22 cellular contexts compared by ENCODE assay signal in genomic region chr18:63787673-63788072, GRCh38. TPM values are rescaled to one million over a fixed set of nuclear protein-coding genes. Genes with fewer than 3 reads are reported as not detected.
DNase-seq lines count a peak whose midpoint lies in the region; ATAC-seq, FAIRE-seq and TF ChIP-seq lines count a peak whose summit lies in the region.
"Had no signal": no experiment of that assay in that cellular context is flagged by ENCODE, and none has a peak within 500 bp of the region (broad histone marks: within the 10 kb centered on the region; RNA-seq: fewer than 3 reads in every experiment).

No MANE protein-coding gene starts in this region.

- H3K27ac ChIP-seq in breast epithelium, result no peak overlapping the region
- H3K27ac ChIP-seq in PC-3 (ENCODE audit: low read length), result peak overlapping the region; percentile 100
- peak overlapping the region; percentile 46 for H3K27ac ChIP-seq in astrocyte (ENCODE audit: low read depth, low read length)
- H3K27ac ChIP-seq: 22Rv1 had no signal

- peaks cover 10% of the 10 kb centered on the region for H3F3A ChIP-seq in PC-3 (ENCODE audit: low read length, unreplicated experiment)

- no peak for TF ChIP-seq POLR2A in breast epithelium (IDR thresholded peaks at IDR 0.05)

- H3K4me1 Mint-ChIP-seq in MCF 10A (ENCODE audit: insufficient read depth, unreplicated experiment) (peaks cover 8% of the 10 kb centered on the region), astrocyte (ENCODE audit: low read depth, unreplicated experiment) (peaks cover 10% of the 10 kb centered on the region)
- H3K4me1 Mint-ChIP-seq: B cell; CD4-positive, CD25-positive, alpha-beta regulatory T cell had no signal

- DNase-seq in MCF 10A (ENCODE audit: unreplicated experiment) (no peak), breast epithelium (ENCODE audit: low spot score in 2 of 2) (no peak), PC-3 (peak; percentile 85), astrocyte (ENCODE audit: low read depth) (no peak), NCI-H748 (lab: John Stamatoyannopoulos, UW; ENCODE audit: unreplicated experiment) (no peak), left cardiac atrium (no peak)
- DNase-seq: COR-L47, DMS 273 treated with DMSO at 0.1 percent for 48 hours, DND-41, Karpas-422, NCI-H1105 treated with DMSO at 0.1 percent for 48 hours, NCI-H1694, NCI-H2081 treated with DMSO at 0.1 percent for 48 hours, NCI-H774, RPMI8226 had no signal

- H3K4me3 ChIP-seq in breast epithelium, result no peak overlapping the region
- H3K4me3 ChIP-seq in PC-3 (ENCODE audit: low read length), result 0 out of 2 replicates have a peak overlapping the region, but pooled peaks have one; percentile 24
- H3K4me3 ChIP-seq in astrocyte (ENCODE audit: insufficient read depth, low read depth, low read length), result peak overlapping the region; percentile 13

- H2AFZ ChIP-seq in PC-3 (ENCODE audit: low read length), result no peak overlapping the region
- H2AFZ ChIP-seq in astrocyte (ENCODE audit: low read depth, low read length), result no peak overlapping the region

- H3K79me2 ChIP-seq in PC-3 (ENCODE audit: low read length) (peaks cover 4% of the 10 kb centered on the region; the same call in 1 of the 2 replicates), astrocyte (ENCODE audit: insufficient read depth, low read length) (no peaks in the 10 kb centered on the region)

- H3K36me3 Mint-ChIP-seq in MCF 10A (ENCODE audit: insufficient read depth, unreplicated experiment), result no peaks in the 10 kb centered on the region
- H3K36me3 Mint-ChIP-seq in astrocyte (ENCODE audit: low read depth, unreplicated experiment), result no peaks in the 10 kb centered on the region
- H3K36me3 Mint-ChIP-seq: CD4-positive, CD25-positive, alpha-beta regulatory T cell had no signal

- no peaks in the 10 kb centered on the region for H3K36me3 ChIP-seq in breast epithelium
- peaks cover 11% of the 10 kb centered on the region; the same call in 1 of the 2 replicates for H3K36me3 ChIP-seq in PC-3 (ENCODE audit: low read depth, low read length)
- H3K36me3 ChIP-seq in astrocyte (ENCODE audit: insufficient read depth, low read length), result no peaks in the 10 kb centered on the region

- H3K9me3 ChIP-seq in breast epithelium (no peaks in the 10 kb centered on the region), PC-3 (ENCODE audit: low read length) (no peaks in the 10 kb centered on the region), astrocyte (ENCODE audit: insufficient read depth, low read depth, low read length) (no peaks in the 10 kb centered on the region)

- H3K27ac Mint-ChIP-seq in MCF 10A (ENCODE audit: low read depth, unreplicated experiment), result peak overlapping the region; percentile 31
- peak overlapping the region; percentile 11 for H3K27ac Mint-ChIP-seq in astrocyte (ENCODE audit: unreplicated experiment)
- H3K27ac Mint-ChIP-seq: B cell; CD4-positive, CD25-positive, alpha-beta regulatory T cell had no signal

- H3K27me3 ChIP-seq in breast epithelium (no peaks in the 10 kb centered on the region), PC-3 (ENCODE audit: low read length) (no peaks in the 10 kb centered on the region), astrocyte (ENCODE audit: insufficient read depth, low read length) (no peaks in the 10 kb centered on the region)

- H3K9me3 Mint-ChIP-seq in MCF 10A (ENCODE audit: unreplicated experiment) (no peaks in the 10 kb centered on the region), astrocyte (ENCODE audit: unreplicated experiment) (no peaks in the 10 kb centered on the region)
- H3K9me3 Mint-ChIP-seq: CD4-positive, CD25-positive, alpha-beta regulatory T cell had no signal

- H3K9me2 ChIP-seq in PC-3 (replicated peaks; ENCODE audit: low read length), result no peaks in the 10 kb centered on the region

- intact Hi-C loops in MCF 10A (cut with micrococcal nuclease) (no loop called here), breast epithelium (cut with DNase I; ENCODE audit: low total_unique reads) (no loop called here), PC-3 (cut with micrococcal nuclease) (loop anchor here (1.0 kb wide), 1 partner anchor 45 kb away; no protein-coding TSS in a partner anchor), left cardiac atrium (cut with DNase I) (no loop called here)

- BruUV-seq in MCF 10A (replicated peaks; lab: Mats Ljungman, UMichigan), result no TSS peak
- BruUV-seq in PC-3 (replicated peaks; lab: Mats Ljungman, UMichigan), result no TSS peak

- no peak overlapping the region for H3K4me3 Mint-ChIP-seq in MCF 10A (ENCODE audit: unreplicated experiment)
- no peak overlapping the region for H3K4me3 Mint-ChIP-seq in astrocyte (ENCODE audit: unreplicated experiment)
- H3K4me3 Mint-ChIP-seq: B cell; CD4-positive, CD25-positive, alpha-beta regulatory T cell had no signal

- H4K20me1 ChIP-seq in PC-3 (ENCODE audit: low read length) (no peaks in the 10 kb centered on the region), astrocyte (ENCODE audit: insufficient read depth, low read length) (no peaks in the 10 kb centered on the region)

- TF ChIP-seq CTCF in MCF 10A (IDR thresholded peaks at IDR 0.05; ENCODE audit: unreplicated experiment), result no peak
- TF ChIP-seq CTCF in breast epithelium (IDR thresholded peaks at IDR 0.05), result no peak
- TF ChIP-seq CTCF in PC-3 (conservative IDR thresholded peaks at IDR 0.05; ENCODE audit: low read depth, low read length), result no peak
- TF ChIP-seq CTCF in astrocyte (IDR thresholded peaks at IDR 0.05; ENCODE audit: insufficient read depth, low read depth, low read length), result no peak

- no peaks in the 10 kb centered on the region for H3K4me1 ChIP-seq in breast epithelium
- H3K4me1 ChIP-seq in PC-3 (ENCODE audit: insufficient read depth, low read length), result peaks cover 32% of the 10 kb centered on the region
- H3K4me1 ChIP-seq in astrocyte (ENCODE audit: insufficient read depth, low read length), result peaks cover 8% of the 10 kb centered on the region

- FAIRE-seq in astrocyte (lab: Jason Lieb, UNC), result peak; percentile 37
- FAIRE-seq: GM19239, H1 had no signal

- ATAC-seq in PC-3, result peak; percentile 68
- no peak for ATAC-seq in GM18502 (IDR thresholded peaks at IDR 0.05; ENCODE audit: poor library complexity, unreplicated experiment)
- no peak for ATAC-seq in left cardiac atrium
- no peak for ATAC-seq in HG02885 (IDR thresholded peaks at IDR 0.05; ENCODE audit: poor library complexity, unreplicated experiment)

- H3K4me2 ChIP-seq in PC-3 (ENCODE audit: low read length), result peak overlapping the region; percentile 75
- H3K4me2 ChIP-seq in astrocyte (ENCODE audit: low read length), result no peak overlapping the region

- H3K27me3 Mint-ChIP-seq in MCF 10A (ENCODE audit: insufficient read depth, unreplicated experiment), result no peaks in the 10 kb centered on the region
- no peaks in the 10 kb centered on the region for H3K27me3 Mint-ChIP-seq in astrocyte (ENCODE audit: low read depth, unreplicated experiment)
- H3K27me3 Mint-ChIP-seq: B cell had no signal

- CTCF ChIA-PET in MCF 10A (lab: Yijun Ruan, JAX) (interaction anchor here (1.0 to 1.3 kb wide), 2 partner anchors 45 to 269 kb away, joined by 3 read pairs; no protein-coding TSS in a partner anchor), PC-3 (lab: Charles Lee) (interaction anchor here (0.5 kb wide), 1 partner anchor 55 kb away, joined by 4 read pairs; no protein-coding TSS in a partner anchor)

- POLR2A ChIA-PET in MCF 10A (lab: Yijun Ruan, JAX), result no interaction called here
- POLR2A ChIA-PET in PC-3 (lab: Charles Lee; ENCODE audit: unreplicated experiment), result interaction anchor here (0.5 kb wide), 1 partner anchor 33 kb away, joined by 4 read pairs; no protein-coding TSS in a partner anchor

- H3K9ac ChIP-seq in PC-3 (ENCODE audit: low read length) (peak overlapping the region; percentile 93), astrocyte (ENCODE audit: low read length) (no peak overlapping the region)

RNA-seq across cellular contexts. Expression of gene SERPINB7, which starts 12.5 kb away (rescaled TPM):
- total RNA-seq in MCF 10A (2022) (2.6 and 3.0 TPM in 2 replicates), breast epithelium (not detected), PC-3 (2014; rRNA removed) (71.9 and 74.5 TPM in 2 replicates), astrocyte (11.3 and 18.0 TPM in 2 replicates), left cardiac atrium (not detected)
- total RNA-seq: B cell; CD4-positive, CD25-positive, alpha-beta regulatory T cell; H1 had no signal

Comparison
In these comparisons a context has a peak if more than half of its experiments do, and no peak if none do; other contexts are left out.
1. H3K27ac ChIP-seq: peak in PC-3 (single experiment) and astrocyte (single experiment); none in breast epithelium (0 of 2).
2. H3K4me3 ChIP-seq: peak in PC-3 (single experiment) and astrocyte (single experiment); none in breast epithelium (0 of 3).